In the genomic region with DNA sequence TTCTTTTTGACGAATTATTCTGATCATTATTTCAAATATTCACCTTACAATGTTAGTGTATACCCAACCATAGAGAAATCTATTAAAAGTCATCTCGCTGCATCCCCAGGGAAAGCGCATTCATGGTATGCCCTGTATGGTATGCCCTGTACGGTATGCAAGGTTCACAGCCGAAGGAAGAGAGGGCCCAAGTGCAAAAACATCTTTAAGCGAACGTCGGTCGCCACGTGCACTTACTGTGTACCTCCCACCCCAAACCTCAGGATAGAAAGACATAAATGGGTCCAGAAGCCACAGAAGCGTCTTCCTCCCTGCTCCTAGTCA, we compare ENCODE assay signal across 10 cellular contexts. TPM values are rescaled to one million over a fixed set of nuclear protein-coding genes. Genes with fewer than 3 reads are reported as not detected.
DNase-seq lines count a peak whose midpoint lies in the region; ATAC-seq and TF ChIP-seq lines count a peak whose summit lies in the region.
"Had no signal": no experiment of that assay in that cellular context is flagged by ENCODE, and none has a peak within 500 bp of the region (broad histone marks: within the 10 kb centered on the region; RNA-seq: fewer than 3 reads in every experiment).

No MANE protein-coding gene starts in this region.

- TF ChIP-seq POLR2A in vagina (IDR thresholded peaks at IDR 0.05), result no peak

- intact Hi-C loops in right cardiac atrium (cut with DNase I) (no loop called here), left ventricle myocardium superior (cut with micrococcal nuclease) (no loop called here), vagina (cut with DNase I) (loop anchor here (5.0 kb wide), 1 partner anchor 156 kb away; no protein-coding TSS in a partner anchor), OCI-LY7 (cut with micrococcal nuclease; ENCODE audit: unreplicated experiment) (no loop called here)
- intact Hi-C loops in activated CD4-positive, alpha-beta T cell treated with anti-CD3 and anti-CD28 coated beads for 36 hours (cut with DNase I, micrococcal nuclease), result no loop called here

- H3K4ac ChIP-seq in neuronal stem cell (ENCODE audit: low read length), result no peak overlapping the region

- WGBS in right cardiac atrium, result 40% methylated on average over 11 of the region's 11 CpGs
- WGBS in neuronal stem cell (ENCODE audit: extremely low coverage in 2 of 2, insufficient read length in 2 of 2, insufficient replicate concordance in 1 of 2), 2 donors, result no CpG with 5 or more reads among the region's 11 CpGs

- H4K8ac ChIP-seq in neuronal stem cell (ENCODE audit: low read depth, low read length), result no peak overlapping the region

- H3K36me3 ChIP-seq in neuronal stem cell (replicated peaks in 1 of 2; ENCODE audit: control insufficient read depth in 2 of 2, insufficient read depth in 2 of 2, low read length in 2 of 2) (no peaks in the 10 kb centered on the region), vagina (no peaks in the 10 kb centered on the region), OCI-LY7 (ENCODE audit: insufficient read depth, low read length) (no peaks in the 10 kb centered on the region)

- H4K20me1 ChIP-seq in OCI-LY7 (ENCODE audit: insufficient read depth, low read length), result no peaks in the 10 kb centered on the region

- no peaks in the 10 kb centered on the region for H3K79me2 ChIP-seq in OCI-LY7 (ENCODE audit: insufficient read depth, low read depth, low read length)

- BruUV-seq in OCI-LY7 (replicated peaks; lab: Mats Ljungman, UMichigan), result no TSS peak

- H3K27me3 Mint-ChIP-seq in activated CD4-positive, alpha-beta T cell treated with anti-CD3 and anti-CD28 coated beads for 36 hours, result peaks cover 73% of the 10 kb centered on the region

- H3K9me3 ChIP-seq in right cardiac atrium (ENCODE audit: control insufficient read depth, low read length) (no peaks in the 10 kb centered on the region), neuronal stem cell (replicated peaks in 1 of 2; ENCODE audit: control insufficient read depth in 2 of 2, insufficient read depth in 1 of 2, low read depth in 1 of 2, low read length in 2 of 2) (peaks cover 7 to 9% of the 10 kb centered on the region in 2 donors), vagina (no peaks in the 10 kb centered on the region), OCI-LY7 (ENCODE audit: low read length) (no peaks in the 10 kb centered on the region)

- ATAC-seq in right cardiac atrium, result no peak
- ATAC-seq in left ventricle myocardium superior, result no peak
- ATAC-seq in activated CD4-positive, alpha-beta T cell treated with anti-CD3 and anti-CD28 coated beads for 36 hours, result no peak
- ATAC-seq: activated CD8-positive, alpha-beta T cell treated with anti-CD3 and anti-CD28 coated beads, Interleukin-2, amount 10 ng/mL, durations not matched to agents 7 days and 5 days had no signal

- H3K18ac ChIP-seq in neuronal stem cell (ENCODE audit: low read length), result no peak overlapping the region

- H2AK5ac ChIP-seq in neuronal stem cell (ENCODE audit: low read depth, low read length), result no peak overlapping the region

- no peak overlapping the region for H4K91ac ChIP-seq in neuronal stem cell (ENCODE audit: low read depth, low read length, poor library complexity)

- DNase-seq in right cardiac atrium, result no peak
- no peak for DNase-seq in left ventricle myocardium superior
- DNase-seq in foreskin fibroblast, result no peak
- no peak for DNase-seq in neuronal stem cell (ENCODE audit: low spot score)
- DNase-seq in vagina (ENCODE audit: extremely low spot score in 2 of 2), result no peak
- DNase-seq in GF-D8 (lab: John Stamatoyannopoulos, UW), result no peak
- DNase-seq in activated CD4-positive, alpha-beta T cell treated with anti-CD3 and anti-CD28 coated beads for 36 hours, result no peak
- no peak for DNase-seq in OCI-LY7 (ENCODE audit: low spot score)
- DNase-seq: activated CD8-positive, alpha-beta T cell treated with anti-CD3 and anti-CD28 coated beads, Interleukin-2, amount 10 ng/mL, durations not matched to agents 7 days and 5 days; NCI-H1417 had no signal

- H3K9me3 Mint-ChIP-seq in activated CD4-positive, alpha-beta T cell treated with anti-CD3 and anti-CD28 coated beads for 36 hours (ENCODE audit: low read depth), result no peaks in the 10 kb centered on the region

- no peaks in the 10 kb centered on the region for H3K36me3 Mint-ChIP-seq in activated CD4-positive, alpha-beta T cell treated with anti-CD3 and anti-CD28 coated beads for 36 hours (ENCODE audit: low read depth)

- H3K27ac Mint-ChIP-seq in activated CD4-positive, alpha-beta T cell treated with anti-CD3 and anti-CD28 coated beads for 36 hours, result no peak overlapping the region
- H3K27ac Mint-ChIP-seq: activated CD8-positive, alpha-beta T cell treated with anti-CD3 and anti-CD28 coated beads, Interleukin-2, amount 10 ng/mL, durations not matched to agents 7 days and 5 days had no signal

- H3K9ac ChIP-seq in neuronal stem cell (ENCODE audit: low read depth, low read length, poor library complexity), result no peak overlapping the region

- peak overlapping the region; percentile 83 for H2AFZ ChIP-seq in neuronal stem cell (ENCODE audit: low read length)
- H2AFZ ChIP-seq in OCI-LY7 (ENCODE audit: low read length), result no peak overlapping the region

- H3K27ac ChIP-seq in right cardiac atrium (ENCODE audit: low read length) (no peak overlapping the region), neuronal stem cell (replicated peaks; ENCODE audit: low read length) (no peak overlapping the region), vagina (no peak overlapping the region), OCI-LY7 (ENCODE audit: low read depth, low read length, poor library complexity, severe bottlenecking) (no peak overlapping the region)

- H3K14ac ChIP-seq in neuronal stem cell (ENCODE audit: low read length), result no peak overlapping the region

- CTCF ChIA-PET in activated CD4-positive, alpha-beta T cell treated with anti-CD3 and anti-CD28 coated beads for 36 hours (lab: Charles Lee), result no interaction called here
- CTCF ChIA-PET in OCI-LY7 (lab: Charles Lee; ENCODE audit: unreplicated experiment), result no interaction called here

- H3K4me1 Mint-ChIP-seq in activated CD4-positive, alpha-beta T cell treated with anti-CD3 and anti-CD28 coated beads for 36 hours, result peaks cover 5% of the 10 kb centered on the region

- H2BK12ac ChIP-seq in neuronal stem cell (ENCODE audit: low read length), result no peak overlapping the region

- H2BK120ac ChIP-seq in neuronal stem cell (ENCODE audit: low read depth, low read length), result no peak overlapping the region

- no peaks in the 10 kb centered on the region for H3K9me2 ChIP-seq in OCI-LY7 (ENCODE audit: insufficient read depth, low read length)

- H3K4me2 ChIP-seq in neuronal stem cell (ENCODE audit: insufficient read depth, low read length, poor library complexity, severe bottlenecking), result peak overlapping the region; percentile 52
- no peak overlapping the region for H3K4me2 ChIP-seq in OCI-LY7 (ENCODE audit: low read length)

- TF ChIP-seq CTCF in foreskin fibroblast (IDR thresholded peaks at IDR 0.05; ENCODE audit: low read depth, low read length) (no peak), vagina (IDR thresholded peaks at IDR 0.05) (no peak), OCI-LY7 (conservative IDR thresholded peaks at IDR 0.05; ENCODE audit: low read length) (no peak)

- no peak overlapping the region for H2BK5ac ChIP-seq in neuronal stem cell (ENCODE audit: low read length)

- H3K4me1 ChIP-seq in right cardiac atrium (ENCODE audit: control insufficient read depth, insufficient read depth, low read length) (peaks cover 4% of the 10 kb centered on the region), neuronal stem cell (ENCODE audit: control insufficient read depth in 2 of 2, insufficient read depth in 1 of 2, low read depth in 1 of 2, low read length in 2 of 2) (peaks cover 0 to 6% of the 10 kb centered on the region in 2 donors), vagina (peaks cover 12% of the 10 kb centered on the region), OCI-LY7 (ENCODE audit: insufficient read depth, low read length, poor library complexity, severe bottlenecking) (no peaks in the 10 kb centered on the region)

- POLR2A ChIA-PET in activated CD4-positive, alpha-beta T cell treated with anti-CD3 and anti-CD28 coated beads for 36 hours (lab: Charles Lee), result no interaction called here
- POLR2A ChIA-PET in OCI-LY7 (lab: Charles Lee), result no interaction called here

- no peaks in the 10 kb centered on the region for H3K79me1 ChIP-seq in neuronal stem cell (ENCODE audit: low read depth, low read length)

- H3K27me3 ChIP-seq in right cardiac atrium (ENCODE audit: control insufficient read depth, insufficient read depth) (no peaks in the 10 kb centered on the region), neuronal stem cell (ENCODE audit: control insufficient read depth in 3 of 3, insufficient read depth in 3 of 3, low read depth in 1 of 3, low read length in 3 of 3) (peaks cover 66 to 87% (median 83%) of the 10 kb centered on the region in 3 experiments), vagina (peaks cover 20% of the 10 kb centered on the region)

- H3K4me3 ChIP-seq in right cardiac atrium (ENCODE audit: low read length) (peak overlapping the region; percentile 34), foreskin fibroblast (ENCODE audit: low read depth in 1 of 2, low read length in 2 of 2) (peak overlapping the region; percentile 35 to 42), neuronal stem cell (ENCODE audit: low read length in 2 of 2) (peak overlapping the region in 1 of 2 donors; percentile 58), vagina (peak overlapping the region; percentile 11 to 39), OCI-LY7 (ENCODE audit: low read depth, low read length, poor library complexity, severe bottlenecking) (no peak overlapping the region)

- no peak overlapping the region for H3K23ac ChIP-seq in neuronal stem cell (ENCODE audit: low read depth, low read length, poor library complexity)

- no peak overlapping the region for H3K4me3 Mint-ChIP-seq in activated CD4-positive, alpha-beta T cell treated with anti-CD3 and anti-CD28 coated beads for 36 hours

- no peak overlapping the region for H2BK15ac ChIP-seq in neuronal stem cell (ENCODE audit: low read length)

RNA-seq across cellular contexts. Expression of gene HLX, which starts 14.4 kb away (rescaled TPM):
- total RNA-seq in right cardiac atrium (1 to 10 TPM; 4.1 to 9.4 (median 6.9) TPM), left ventricle myocardium superior (4.0 TPM), vagina (7.4 TPM), OCI-LY7 (2022) (not detected in 2 replicates)
- polyA plus RNA-seq in right cardiac atrium, result 9.7 TPM
- 0.06 TPM for polyA plus RNA-seq in neuronal stem cell (2013, experiment 1 of 2)
- polyA plus RNA-seq in neuronal stem cell (2013, experiment 2 of 2), result 0.06 TPM
- total RNA-seq in activated CD4-positive, alpha-beta T cell treated with anti-CD3 and anti-CD28 coated beads for 36 hours, result under 1 TPM; 0.23 to 0.25 TPM
- not detected in 2 replicates for total RNA-seq in OCI-LY7 (2014; rRNA removed; shearing (Covaris generic))
- total RNA-seq: activated CD8-positive, alpha-beta T cell treated with anti-CD3 and anti-CD28 coated beads, Interleukin-2, amount 10 ng/mL, durations not matched to agents 7 days and 5 days had no signal
